ENCODE assay signal across 32 cellular contexts in the genomic region with DNA sequence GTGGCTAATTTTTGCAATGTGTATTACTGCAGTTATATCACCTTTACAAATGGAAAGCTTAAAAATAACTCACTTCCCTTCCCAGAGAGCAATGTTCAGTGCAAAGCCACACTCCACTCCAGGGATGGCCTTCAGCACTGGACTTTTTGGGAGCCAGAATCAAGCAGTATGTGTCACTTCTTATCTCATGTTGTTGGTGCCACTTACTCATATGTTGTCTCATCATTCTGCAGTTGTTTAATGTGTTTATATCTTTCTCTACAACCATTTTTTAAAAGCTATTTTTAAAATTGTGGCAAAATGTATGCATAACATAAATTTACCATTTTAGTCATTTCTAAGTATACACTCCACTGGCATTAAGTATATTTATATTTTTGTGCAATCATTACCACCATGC. TPM values are rescaled to one million over a fixed set of nuclear protein-coding genes. Genes with fewer than 3 reads are reported as not detected.
"Had no signal": no experiment of that assay in that cellular context is flagged by ENCODE, and none has a peak within 500 bp of the region (broad histone marks: within the 10 kb centered on the region; RNA-seq: fewer than 3 reads in every experiment).

No MANE protein-coding gene starts in this region.

- DNase-seq: activated CD4-positive, alpha-beta memory T cell treated with anti-CD3 and anti-CD28 coated beads, Interleukin-2, amount 10 ng/mL, durations not matched to agents 7 days and 5 days; activated CD4-positive, alpha-beta T cell treated with anti-CD3 and anti-CD28 coated beads for 1 hour; activated CD4-positive, alpha-beta T cell treated with anti-CD3 and anti-CD28 coated beads, Interleukin-2, amount 10 ng/mL, durations not matched to agents 7 days and 5 days; activated T-cell treated with anti-CD3 and anti-CD28 coated beads, Interleukin-2, amount 50 U/mL, for 4 hours; amniotic stem cell; brain microvascular endothelial cell; cortex of kidney; left cardiac atrium; left ventricle myocardium superior; pancreas; retina; small intestine; stimulated activated CD4-positive, alpha-beta T cell treated with anti-CD3 and anti-CD28 coated beads, Interleukin-1b, Interleukin-23, amount 100 ng/mL, for 48 hours; stimulated activated CD4-positive, alpha-beta T cell treated with anti-CD3 and anti-CD28 coated beads, Interleukin-4, amount 100 ng/mL, for 4 hours; stimulated activated CD8-positive, alpha-beta memory T cell treated with anti-CD3 and anti-CD28 coated beads, Interleukin-4, amount 100 ng/mL, for 48 hours; stimulated activated naive B cell treated with anti-CD40 and anti-IgM and Interleukin-4, amounts not matched to agents 10 μg/mL and 1 μg/mL and 100 μg/mL, for 72 hours; SW 1271; T-helper 17 cell; T1000; testis; trophoblast cell had no signal

- H3K4me1 Mint-ChIP-seq: stimulated activated naive B cell treated with anti-CD40 and anti-IgM and Interleukin-4, amounts not matched to agents 10 μg/mL and 1 μg/mL and 100 μg/mL, for 72 hours had no signal

- H3K36me3 Mint-ChIP-seq: stimulated activated naive B cell treated with anti-CD40 and anti-IgM and Interleukin-4, amounts not matched to agents 10 μg/mL and 1 μg/mL and 100 μg/mL, for 72 hours had no signal

- H3K4me3 Mint-ChIP-seq: activated CD4-positive, alpha-beta memory T cell treated with anti-CD3 and anti-CD28 coated beads, Interleukin-2, amount 10 ng/mL, durations not matched to agents 7 days and 5 days; activated CD4-positive, alpha-beta T cell treated with anti-CD3 and anti-CD28 coated beads, Interleukin-2, amount 10 ng/mL, durations not matched to agents 7 days and 5 days; activated naive CD4-positive, alpha-beta T cell treated with anti-CD3 and anti-CD28 coated beads, Interleukin-2, amount 50 U/mL, for 24 hours; stimulated activated naive B cell treated with anti-CD40 and anti-IgM and Interleukin-4, amounts not matched to agents 10 μg/mL and 1 μg/mL and 100 μg/mL, for 72 hours; T-helper 17 cell; WTC11 had no signal

- H3K27ac Mint-ChIP-seq: activated CD4-positive, alpha-beta memory T cell treated with anti-CD3 and anti-CD28 coated beads, Interleukin-2, amount 10 ng/mL, durations not matched to agents 7 days and 5 days; activated CD4-positive, alpha-beta T cell treated with anti-CD3 and anti-CD28 coated beads, Interleukin-2, amount 10 ng/mL, durations not matched to agents 7 days and 5 days; activated naive CD4-positive, alpha-beta T cell treated with anti-CD3 and anti-CD28 coated beads, Interleukin-2, amount 50 U/mL, for 24 hours; activated T-helper 2 cell treated with anti-CD3 and anti-CD28 coated beads, Interferon-gamma antibody, Interleukin-2, Interleukin-4, amounts not matched to agents 10 μg/mL and 5 μg/mL and 100 μg/mL, durations not matched to agents 14 hours and 24 hours and 36 hours; stimulated activated naive B cell treated with anti-CD40 and anti-IgM and Interleukin-4, amounts not matched to agents 10 μg/mL and 1 μg/mL and 100 μg/mL, for 72 hours; T-helper 17 cell; WTC11 had no signal

- H3K9me3 Mint-ChIP-seq: activated naive CD4-positive, alpha-beta T cell treated with anti-CD3 and anti-CD28 coated beads, Interleukin-2, amount 50 U/mL, for 24 hours had no signal

- ATAC-seq: gastroesophageal sphincter; left cardiac atrium; left ventricle myocardium superior; pancreas; sciatic nerve; stimulated activated naive B cell treated with anti-CD40 and anti-IgM and Interleukin-4, amounts not matched to agents 10 μg/mL and 1 μg/mL and 100 μg/mL, for 72 hours; T-helper 17 cell; WTC11 had no signal

RNA-seq across cellular contexts. Expression of a gene that starts 32.0 kb away (rescaled TPM):
- total RNA-seq: chondrocyte, endothelial cell of umbilical vein, fibroblast of lung, fibroblast of villous mesenchyme, lung microvascular endothelial cell had no signal

RNA-seq across cellular contexts. Expression of a gene that starts 39.0 kb away (rescaled TPM):
- total RNA-seq: astrocyte, chondrocyte, endothelial cell of umbilical vein, fibroblast of lung, fibroblast of villous mesenchyme, lung microvascular endothelial cell, T-helper 17 cell had no signal
